In the genomic region with DNA sequence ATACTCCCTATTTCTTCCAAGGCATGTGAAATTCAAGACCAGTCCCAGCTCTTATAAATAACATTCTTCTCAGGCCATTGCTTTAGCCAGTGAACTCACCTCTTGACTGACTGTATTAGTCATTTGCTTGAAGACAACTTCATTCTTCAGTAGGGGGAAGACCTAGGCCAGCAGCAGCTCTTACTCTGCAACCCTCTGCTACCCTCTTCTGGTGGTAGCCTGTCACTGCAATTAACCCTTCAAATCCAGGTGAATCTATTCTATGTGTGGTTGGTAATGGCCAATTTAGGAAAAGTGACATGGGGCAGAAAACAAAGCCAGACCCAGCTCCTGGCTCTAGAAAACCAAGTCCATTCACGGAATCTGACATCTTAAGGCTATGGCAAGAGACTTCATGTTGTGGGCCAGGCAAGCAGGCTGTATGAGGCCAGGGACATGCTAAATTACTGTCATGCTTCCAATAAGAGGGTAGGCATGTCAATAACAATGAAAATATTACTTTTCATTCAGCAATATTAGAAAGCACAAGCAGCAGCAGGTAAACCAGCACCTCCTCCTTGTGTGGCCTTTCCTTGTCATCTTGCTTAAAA, we compare ENCODE assay signal across 8 cellular contexts.
DNase-seq lines count a peak whose midpoint lies in the region; ATAC-seq and TF ChIP-seq lines count a peak whose summit lies in the region.
"Not testable (repeated sequence)": the region's sequence is repeated elsewhere in the genome, so short reads cannot be mapped to it uniquely, and the experiment has no call there.

No MANE protein-coding gene starts in this region.

- peak; percentile 85 for ATAC-seq in GM19043 (IDR thresholded peaks at IDR 0.05; ENCODE audit: low read depth, unreplicated experiment)
- peak; percentile 93 for ATAC-seq in HG02884 (IDR thresholded peaks at IDR 0.05; ENCODE audit: unreplicated experiment)
- peak; percentile 45 for ATAC-seq in stimulated activated effector memory CD8-positive, alpha-beta T cell treated with anti-CD3 and anti-CD28 coated beads, Interleukin-12 subunit alpha, Interleukin-12 subunit beta, amount 100 ng/mL, for 72 hours

- not testable (repeated sequence) for H3K36me3 Mint-ChIP-seq in endothelial cell (ENCODE audit: low read depth, unreplicated experiment); stimulated activated effector memory CD8-positive, alpha-beta T cell treated with anti-CD3 and anti-CD28 coated beads, Interleukin-12 subunit alpha, Interleukin-12 subunit beta, amount 100 ng/mL, for 72 hours

- not testable (repeated sequence) for H3K9me3 Mint-ChIP-seq in endothelial cell (ENCODE audit: unreplicated experiment); stimulated activated effector memory CD8-positive, alpha-beta T cell treated with anti-CD3 and anti-CD28 coated beads, Interleukin-12 subunit alpha, Interleukin-12 subunit beta, amount 100 ng/mL, for 72 hours

- peak; percentile 46 for DNase-seq in Caki2 (ENCODE audit: low read depth)
- DNase-seq in M059J (ENCODE audit: low read depth) = peak; percentile 21
- DNase-seq in SW 1271 (lab: John Stamatoyannopoulos, UW) = peak; percentile 5 to 56
- peak; percentile 8 for DNase-seq in endothelial cell (ENCODE audit: low spot score)
- DNase-seq in kidney glomerular epithelial cell (lab: John Stamatoyannopoulos, UW) = peak; percentile 6
- DNase-seq in stimulated activated effector memory CD8-positive, alpha-beta T cell treated with anti-CD3 and anti-CD28 coated beads, Interleukin-12 subunit alpha, Interleukin-12 subunit beta, amount 100 ng/mL, for 72 hours (ENCODE audit: low spot score in 2 of 2) = not testable (repeated sequence)

- not testable (repeated sequence) for H3K4me3 Mint-ChIP-seq in endothelial cell (ENCODE audit: unreplicated experiment); stimulated activated effector memory CD8-positive, alpha-beta T cell treated with anti-CD3 and anti-CD28 coated beads, Interleukin-12 subunit alpha, Interleukin-12 subunit beta, amount 100 ng/mL, for 72 hours

- in situ Hi-C loops in Caki2 (cut with HindIII; ENCODE audit: low pct_unique_long_range_greater_than_20kb, low sequenced_read_pairs) = not testable (repeated sequence)

- not testable (repeated sequence) for H3K27me3 Mint-ChIP-seq in endothelial cell (ENCODE audit: unreplicated experiment)

- H3K27ac Mint-ChIP-seq in endothelial cell (ENCODE audit: unreplicated experiment); stimulated activated effector memory CD8-positive, alpha-beta T cell treated with anti-CD3 and anti-CD28 coated beads, Interleukin-12 subunit alpha, Interleukin-12 subunit beta, amount 100 ng/mL, for 72 hours: not testable (repeated sequence)

- TF ChIP-seq CTCF in endothelial cell (IDR thresholded peaks at IDR 0.05; ENCODE audit: unreplicated experiment) = peak; percentile 67

- not testable (repeated sequence) for H3K4me1 Mint-ChIP-seq in endothelial cell (ENCODE audit: unreplicated experiment); stimulated activated effector memory CD8-positive, alpha-beta T cell treated with anti-CD3 and anti-CD28 coated beads, Interleukin-12 subunit alpha, Interleukin-12 subunit beta, amount 100 ng/mL, for 72 hours
